8 cellular contexts compared by ENCODE assay signal in genomic region chr10:70234668-70235447, GRCh38. TPM values are rescaled to one million over a fixed set of nuclear protein-coding genes. Genes with fewer than 3 reads are reported as not detected.
DNase-seq lines count a peak whose midpoint lies in the region; ATAC-seq and TF ChIP-seq lines count a peak whose summit lies in the region.
"Had no signal": no experiment of that assay in that cellular context is flagged by ENCODE, and none has a peak within 500 bp of the region (broad histone marks: within the 10 kb centered on the region; RNA-seq: fewer than 3 reads in every experiment).

No MANE protein-coding gene starts in this region.

- DNase-seq in DND-41: no peak
- DNase-seq in erythroblast (lab: John Stamatoyannopoulos, UW): peak; percentile 15 to 17
- DNase-seq in psoas muscle: peak; percentile 33 to 55
- no peak for DNase-seq in mucosa of gallbladder (ENCODE audit: low spot score)
- no peak for DNase-seq in NCI-H2029 treated with DMSO at 0.1 percent for 48 hours (lab: John Stamatoyannopoulos, UW)

- H3K9ac ChIP-seq in DND-41 (ENCODE audit: low read depth, low read length) (no peak overlapping the region), Loucy (ENCODE audit: low read depth, low read length, poor library complexity, severe bottlenecking) (no peak overlapping the region)

- peaks cover 33% of the 10 kb centered on the region for H3K79me2 ChIP-seq in DND-41 (ENCODE audit: insufficient read depth, low read length)
- peaks cover 30% of the 10 kb centered on the region for H3K79me2 ChIP-seq in Loucy (ENCODE audit: insufficient read depth, low read length)

- WGBS in psoas muscle, 3 donors: 81 to 85% (median 81%) methylated on average over 18 of the region's 18 CpGs

- H3K4me2 ChIP-seq in DND-41 (ENCODE audit: insufficient read depth, low read length) (no peak overlapping the region), Loucy (ENCODE audit: low read depth, low read length, poor library complexity, severe bottlenecking) (no peak overlapping the region)

- H2AFZ ChIP-seq in DND-41 (ENCODE audit: low read depth, low read length): peak overlapping the region; percentile 47
- 0 out of 2 replicates have a peak overlapping the region, but pooled peaks have one; percentile 5 for H2AFZ ChIP-seq in Loucy (ENCODE audit: low read length)

- H3K27ac ChIP-seq in DND-41 (ENCODE audit: low read length) (no peak overlapping the region), psoas muscle (no peak overlapping the region)

- TF ChIP-seq CTCF in DND-41 (IDR thresholded peaks at IDR 0.05; ENCODE audit: borderline replicate concordance, extremely low read depth, low read length, poor library complexity, severe bottlenecking) (no peak), Loucy (conservative IDR thresholded peaks at IDR 0.05; ENCODE audit: low read length) (no peak), psoas muscle (IDR thresholded peaks at IDR 0.05) (no peak)

- peaks cover 33% of the 10 kb centered on the region for H3K4me1 ChIP-seq in DND-41 (ENCODE audit: insufficient read depth, low read length)
- peaks cover 21% of the 10 kb centered on the region for H3K4me1 ChIP-seq in Loucy (ENCODE audit: insufficient read depth, low read length, poor library complexity, severe bottlenecking)
- peaks cover 13% of the 10 kb centered on the region for H3K4me1 ChIP-seq in psoas muscle

- H3K36me3 ChIP-seq in DND-41 (ENCODE audit: insufficient read depth, low read length) (peaks cover 10% of the 10 kb centered on the region), Loucy (ENCODE audit: insufficient read depth, low read length) (no peaks in the 10 kb centered on the region), psoas muscle (ENCODE audit: insufficient read depth in 1 of 2, low read depth in 1 of 2) (peaks cover 3 to 9% of the 10 kb centered on the region in 2 donors)

- no peaks in the 10 kb centered on the region for H3K9me2 ChIP-seq in Loucy (replicated peaks; ENCODE audit: low read depth, low read length)

- H4K20me1 ChIP-seq in DND-41 (ENCODE audit: insufficient read depth, low read length): peaks cover 24% of the 10 kb centered on the region
- peaks cover 22% of the 10 kb centered on the region for H4K20me1 ChIP-seq in Loucy (ENCODE audit: insufficient read depth, low read length, poor library complexity, severe bottlenecking)

- no peak for TF ChIP-seq POLR2A in erythroblast (IDR thresholded peaks at IDR 0.05; ENCODE audit: low read length)

- H3K27me3 ChIP-seq in DND-41 (ENCODE audit: insufficient read depth, low read length, poor library complexity) (no peaks in the 10 kb centered on the region), Loucy (ENCODE audit: insufficient read depth, low read length, poor library complexity, severe bottlenecking) (no peaks in the 10 kb centered on the region), psoas muscle (ENCODE audit: insufficient read depth in 3 of 3, low read length in 2 of 3) (no peaks in the 10 kb centered on the region)

- no peaks in the 10 kb centered on the region for H3F3A ChIP-seq in Loucy (ENCODE audit: low read depth)

- ATAC-seq in DND-41 (ENCODE audit: insufficient read depth, low read depth) (no peak), psoas muscle (no peak), GM18867 (IDR thresholded peaks at IDR 0.05; ENCODE audit: unreplicated experiment) (no peak)

- H3K9me3 ChIP-seq in DND-41 (ENCODE audit: insufficient read depth, low read length, severe bottlenecking) (no peaks in the 10 kb centered on the region), Loucy (ENCODE audit: insufficient read depth, low read depth, low read length) (no peaks in the 10 kb centered on the region), psoas muscle (no peaks in the 10 kb centered on the region)

- H3K4me3 ChIP-seq in DND-41 (ENCODE audit: low read depth in 1 of 2, low read length in 2 of 2): no peak overlapping the region
- no peak overlapping the region for H3K4me3 ChIP-seq in Loucy (ENCODE audit: low read length, poor library complexity, severe bottlenecking)
- H3K4me3 ChIP-seq in psoas muscle: no peak overlapping the region

- intact Hi-C loops in psoas muscle (cut with DNase I): no loop called here

RNA-seq across cellular contexts. Expression of gene PPA1, which starts 1.6 kb away (rescaled TPM):
- total RNA-seq in psoas muscle: 100 to 1,000 TPM in 3 of 4 donors, 10 to 100 TPM in 1; 95.3 to 131 (median 114) TPM
- 100 to 1,000 TPM; 144 to 211 (median 159) TPM for polyA plus RNA-seq in psoas muscle
- total RNA-seq in mucosa of gallbladder: 148 TPM

RNA-seq across cellular contexts. Expression of gene NPFFR1, which starts 48.9 kb away (rescaled TPM):
- not detected for total RNA-seq in psoas muscle
- polyA plus RNA-seq in psoas muscle: under 1 TPM in 2 of 3 donors, not detected in 1; under 0.01 to 0.01 TPM
- total RNA-seq in mucosa of gallbladder: 0.03 TPM
- total RNA-seq: bronchial epithelial cell had no signal

Comparison
In these comparisons a context has a peak if more than half of its experiments do, and no peak if none do; other contexts are left out.
1. DNase-seq: peak in erythroblast (2 of 2) and psoas muscle (2 of 2); none in DND-41 (single experiment), mucosa of gallbladder (single experiment) and NCI-H2029 treated with DMSO at 0.1 percent for 48 hours (single experiment).